Comparison of ENCODE assay signal across 20 cellular contexts in genomic region chr10:109591631-109592030, GRCh38.
"Had no signal": no experiment of that assay in that cellular context is flagged by ENCODE, and none has a peak within 500 bp of the region (broad histone marks: within the 10 kb centered on the region; RNA-seq: fewer than 3 reads in every experiment).

No MANE protein-coding gene starts in this region.

- H3K4me3 ChIP-seq: adrenal gland, dorsolateral prefrontal cortex, psoas muscle had no signal

- H3K27me3 Mint-ChIP-seq: activated CD4-positive, alpha-beta T cell treated with anti-CD3 and anti-CD28 coated beads for 36 hours; stimulated activated naive CD8-positive, alpha-beta T cell treated with anti-CD3 and anti-CD28 coated beads, Interleukin-15, amount 100 ng/mL, for 72 hours had no signal

- H3K27ac ChIP-seq: adrenal gland, dorsolateral prefrontal cortex, psoas muscle, WERI-Rb-1 had no signal

- H3K27me3 ChIP-seq: adrenal gland had no signal

- H3K9me3 Mint-ChIP-seq: activated naive CD4-positive, alpha-beta T cell treated with anti-CD3 and anti-CD28 coated beads, Interleukin-2, amount 50 U/mL, for 72 hours; activated T-helper 1 cell treated with anti-CD3 and anti-CD28 coated beads, Interleukin-12 subunit alpha, Interleukin-12 subunit beta, Interleukin-2, Interleukin-4 antibody, amounts not matched to agents 30 ng/mL and 10 ng/mL and 1 ng/mL, durations not matched to agents 14 hours and 24 hours and 36 hours had no signal

- DNase-seq: activated CD4-positive, alpha-beta T cell treated with anti-CD3 and anti-CD28 coated beads for 36 hours; activated CD4-positive, alpha-beta T cell treated with anti-CD3 and anti-CD28 coated beads, Interleukin-2, amount 50 U/mL, for 48 hours; activated gamma-delta T cell treated with Interleukin-2 at 50 U/mL for 16 hours; adrenal gland; dorsolateral prefrontal cortex; head of caudate nucleus; kidney glomerular epithelial cell; naive thymus-derived CD8-positive, alpha-beta T cell; psoas muscle; right cardiac atrium; small intestine; stimulated activated CD4-positive, alpha-beta T cell treated with anti-CD3 and anti-CD28 coated beads, Interleukin-15, amount 100 ng/mL, for 24 hours; stimulated activated CD4-positive, alpha-beta T cell treated with anti-CD3 and anti-CD28 coated beads, Interleukin-2, amount 100 ng/mL, for 48 hours; stimulated activated naive CD8-positive, alpha-beta T cell treated with anti-CD3 and anti-CD28 coated beads, Interleukin-15, amount 100 ng/mL, for 72 hours; trophoblast cell; WERI-Rb-1 had no signal

- H3K4me1 Mint-ChIP-seq: activated CD4-positive, alpha-beta T cell treated with anti-CD3 and anti-CD28 coated beads for 36 hours; naive thymus-derived CD8-positive, alpha-beta T cell; stimulated activated naive CD8-positive, alpha-beta T cell treated with anti-CD3 and anti-CD28 coated beads, Interleukin-15, amount 100 ng/mL, for 72 hours had no signal

- H3K9me3 ChIP-seq: adrenal gland, psoas muscle had no signal

- H3K36me3 Mint-ChIP-seq: activated naive CD4-positive, alpha-beta T cell treated with anti-CD3 and anti-CD28 coated beads, Interleukin-2, amount 50 U/mL, for 72 hours; naive thymus-derived CD8-positive, alpha-beta T cell had no signal

- FAIRE-seq: colon, frontal cortex, small intestine had no signal

- H3K4me1 ChIP-seq: adrenal gland, psoas muscle had no signal

- ATAC-seq: activated CD4-positive, alpha-beta T cell treated with anti-CD3 and anti-CD28 coated beads for 36 hours; activated naive CD4-positive, alpha-beta T cell treated with anti-CD3 and anti-CD28 coated beads, Interleukin-2, amount 50 U/mL, for 72 hours; naive thymus-derived CD8-positive, alpha-beta T cell; psoas muscle; right cardiac atrium; stimulated activated naive CD8-positive, alpha-beta T cell treated with anti-CD3 and anti-CD28 coated beads, Interleukin-15, amount 100 ng/mL, for 72 hours had no signal

- H3K4me3 Mint-ChIP-seq: activated CD4-positive, alpha-beta T cell treated with anti-CD3 and anti-CD28 coated beads for 36 hours; activated T-helper 1 cell treated with anti-CD3 and anti-CD28 coated beads, Interleukin-12 subunit alpha, Interleukin-12 subunit beta, Interleukin-2, Interleukin-4 antibody, amounts not matched to agents 30 ng/mL and 10 ng/mL and 1 ng/mL, durations not matched to agents 14 hours and 24 hours and 36 hours; naive thymus-derived CD8-positive, alpha-beta T cell; stimulated activated naive CD8-positive, alpha-beta T cell treated with anti-CD3 and anti-CD28 coated beads, Interleukin-15, amount 100 ng/mL, for 72 hours had no signal

- H3K36me3 ChIP-seq: adrenal gland, WERI-Rb-1 had no signal

- H3K27ac Mint-ChIP-seq: activated CD4-positive, alpha-beta T cell treated with anti-CD3 and anti-CD28 coated beads for 36 hours; activated naive CD4-positive, alpha-beta T cell treated with anti-CD3 and anti-CD28 coated beads, Interleukin-2, amount 50 U/mL, for 72 hours; activated T-helper 1 cell treated with anti-CD3 and anti-CD28 coated beads, Interleukin-12 subunit alpha, Interleukin-12 subunit beta, Interleukin-2, Interleukin-4 antibody, amounts not matched to agents 30 ng/mL and 10 ng/mL and 1 ng/mL, durations not matched to agents 14 hours and 24 hours and 36 hours; naive thymus-derived CD8-positive, alpha-beta T cell; stimulated activated naive CD8-positive, alpha-beta T cell treated with anti-CD3 and anti-CD28 coated beads, Interleukin-15, amount 100 ng/mL, for 72 hours had no signal
